Comparison of ENCODE assay signal across 20 cellular contexts in genomic region chr9:115614931-115615401, GRCh38.
DNase-seq lines count a peak whose midpoint lies in the region; ATAC-seq and TF ChIP-seq lines count a peak whose summit lies in the region.
"Had no signal": no experiment of that assay in that cellular context is flagged by ENCODE, and none has a peak within 500 bp of the region (broad histone marks: within the 10 kb centered on the region; RNA-seq: fewer than 3 reads in every experiment).

No MANE protein-coding gene starts in this region.

- WGBS in mammary epithelial cell (ENCODE audit: low coverage, missing lambda C conversion rate), result 94% methylated on average over 3 of the region's 3 CpGs
- 52 to 69% methylated on average over 2 to 3 of the region's 3 CpGs for WGBS in gastroesophageal sphincter (ENCODE audit: low coverage in 1 of 2), 2 donors

- H3K4me3 ChIP-seq in PC-9 (peak overlapping the region; percentile 27; the same call in 1 of the 2 replicates), mammary epithelial cell (replicated peaks in 1 of 3; ENCODE audit: insufficient read depth in 1 of 3, low read depth in 2 of 3, low read length in 3 of 3) (no peak overlapping the region), H7 (ENCODE audit: insufficient read depth, low read depth, low read length) (no peak overlapping the region), gastroesophageal sphincter (no peak overlapping the region)
- H3K4me3 ChIP-seq: gastrocnemius medialis, HAP-1, left ventricle myocardium inferior, right atrium auricular region had no signal

- TF ChIP-seq POLR2A in gastroesophageal sphincter (IDR thresholded peaks at IDR 0.05), result no peak

- dilution Hi-C loops in mammary epithelial cell (cut with HindIII; ENCODE audit: low sequenced_read_pairs), result no loop called here

- in situ Hi-C loops in mammary epithelial cell (cut with MboI; ENCODE audit: low sequenced_read_pairs in 2 of 2), result loop anchor here in 1 of 2 donors (10.0 kb wide), 1 partner anchor 60 kb away; no protein-coding TSS in a partner anchor

- CTCF ChIA-PET in PC-9 (lab: Charles Lee), result interaction anchor here (0.7 to 1.4 kb wide), 2 partner anchors 21 to 382 kb away, joined by 4 to 5 read pairs; no protein-coding TSS in a partner anchor
- CTCF ChIA-PET in mammary epithelial cell (lab: Charles Lee; ENCODE audit: low non-redundant PET), result interaction anchor here (0.8 kb wide), 1 partner anchor 21 kb away, joined by 4 read pairs; no protein-coding TSS in a partner anchor

- H2AFZ ChIP-seq in PC-9 (peak overlapping the region; percentile 35; the same call in 1 of the 2 replicates), mammary epithelial cell (ENCODE audit: low read depth, low read length) (peak overlapping the region; percentile 31)

- intact Hi-C loops in PC-9 (cut with micrococcal nuclease; ENCODE audit: unreplicated experiment), result loop anchor here (5.0 kb wide), 1 partner anchor 392 kb away; no protein-coding TSS in a partner anchor
- intact Hi-C loops in mammary epithelial cell (cut with micrococcal nuclease), result no loop called here

- peak; percentile 65 for DNase-seq in Daoy (ENCODE audit: low read depth)
- DNase-seq in PC-9, result no peak
- peak; percentile 44 for DNase-seq in mammary epithelial cell
- peak; percentile 24 for DNase-seq in kidney glomerular epithelial cell (lab: John Stamatoyannopoulos, UW)
- DNase-seq in H7, result no peak
- no peak for DNase-seq in activated gamma-delta T cell (lab: John Stamatoyannopoulos, UW)
- DNase-seq: activated CD4-positive, CD25-positive, alpha-beta regulatory T cell treated with anti-CD3 and anti-CD28 coated beads, Interleukin-2, amount 50 U/mL, for 72 hours; activated effector memory CD4-positive, alpha-beta T cell treated with Interleukin-2 at 50 U/mL for 16 hours; DND-41; endodermal cell; gastrocnemius medialis; left ventricle myocardium inferior; NCI-H1048; NCI-H2081; nucleus accumbens; stimulated activated naive CD8-positive, alpha-beta T cell treated with anti-CD3 and anti-CD28 coated beads, Interleukin-15, Interleukin-2, amounts not matched to agents 100 U/mL and 50 U/mL, for 24 hours had no signal

- H3F3A ChIP-seq in PC-9 (ENCODE audit: insufficient read depth, low read depth), result peaks cover 33% of the 10 kb centered on the region

- H3K9me2 ChIP-seq in PC-9 (ENCODE audit: insufficient read depth), result no peaks in the 10 kb centered on the region

- H3K9ac ChIP-seq in mammary epithelial cell (ENCODE audit: insufficient read depth, low read length), result peak overlapping the region; percentile 38

- no peaks in the 10 kb centered on the region for H3K79me2 ChIP-seq in PC-9 (ENCODE audit: low read depth)
- no peaks in the 10 kb centered on the region for H3K79me2 ChIP-seq in mammary epithelial cell (ENCODE audit: insufficient read depth, low read length)

- H3K4me1 ChIP-seq in PC-9 (replicated peaks; ENCODE audit: insufficient read depth) (peaks cover 39% of the 10 kb centered on the region), mammary epithelial cell (ENCODE audit: insufficient read depth, low read length) (peaks cover 30% of the 10 kb centered on the region), gastroesophageal sphincter (no peaks in the 10 kb centered on the region)
- H3K4me1 ChIP-seq: gastrocnemius medialis, HAP-1, left ventricle myocardium inferior, right atrium auricular region had no signal

- TF ChIP-seq EP300 in gastroesophageal sphincter (IDR thresholded peaks at IDR 0.05), result no peak

- H3K36me3 ChIP-seq in PC-9 (ENCODE audit: low read depth) (no peaks in the 10 kb centered on the region), mammary epithelial cell (ENCODE audit: insufficient read depth, low read length) (no peaks in the 10 kb centered on the region), H7 (replicated peaks; ENCODE audit: control insufficient read depth, insufficient read depth, low read length) (no peaks in the 10 kb centered on the region), gastroesophageal sphincter (no peaks in the 10 kb centered on the region)
- H3K36me3 ChIP-seq: gastrocnemius medialis, HAP-1, left ventricle myocardium inferior, right atrium auricular region had no signal

- H3K4me2 ChIP-seq in PC-9 (peak overlapping the region; percentile 73), mammary epithelial cell (ENCODE audit: insufficient read depth, low read depth, low read length) (peak overlapping the region; percentile 54)

- POLR2A ChIA-PET in PC-9 (lab: Charles Lee; ENCODE audit: unreplicated experiment), result interaction anchor here (1.8 kb wide), 1 partner anchor 58 kb away, joined by 19 read pairs; no protein-coding TSS in a partner anchor

- no peak for ATAC-seq in HG02571 (IDR thresholded peaks at IDR 0.05; ENCODE audit: unreplicated experiment)
- no peak for ATAC-seq in gastroesophageal sphincter
- ATAC-seq: gastrocnemius medialis; stimulated activated naive CD8-positive, alpha-beta T cell treated with anti-CD3 and anti-CD28 coated beads, Interleukin-15, Interleukin-2, amounts not matched to agents 100 U/mL and 50 U/mL, for 24 hours had no signal

- BruUV-seq in PC-9 (replicated peaks; lab: Mats Ljungman, UMichigan), result no TSS peak
- no TSS peak for BruUV-seq in mammary epithelial cell (replicated peaks; lab: Mats Ljungman, UMichigan)

- H4K20me1 ChIP-seq in PC-9 (ENCODE audit: insufficient read depth) (no peaks in the 10 kb centered on the region), mammary epithelial cell (ENCODE audit: insufficient read depth, low read length) (no peaks in the 10 kb centered on the region)

- H3K9me3 ChIP-seq in PC-9 (ENCODE audit: insufficient read depth, low read depth) (0 out of 2 replicates have a peak, but pooled peaks cover 7% of the 10 kb centered on the region), mammary epithelial cell (replicated peaks; ENCODE audit: insufficient read depth, low read length) (no peaks in the 10 kb centered on the region), gastroesophageal sphincter (peaks cover 0 to 9% (median 0%) of the 10 kb centered on the region in 3 donors)
- H3K9me3 ChIP-seq: gastrocnemius medialis, HAP-1, left ventricle myocardium inferior, right atrium auricular region had no signal

- H3K27me3 ChIP-seq in PC-9 (ENCODE audit: insufficient read depth, low read depth), result no peaks in the 10 kb centered on the region
- no peaks in the 10 kb centered on the region for H3K27me3 ChIP-seq in mammary epithelial cell (ENCODE audit: insufficient read depth, low read length)
- H3K27me3 ChIP-seq in H7 (ENCODE audit: control insufficient read depth, insufficient read depth, low read length), result no peaks in the 10 kb centered on the region
- H3K27me3 ChIP-seq in gastroesophageal sphincter, result peaks cover 8% of the 10 kb centered on the region
- H3K27me3 ChIP-seq: gastrocnemius medialis, right atrium auricular region had no signal

- TF ChIP-seq CTCF in PC-9 (conservative IDR thresholded peaks at IDR 0.05), result no peak
- TF ChIP-seq CTCF in mammary epithelial cell (conservative IDR thresholded peaks at IDR 0.05 in 1 of 2, IDR thresholded peaks at IDR 0.05 in 1 of 2; ENCODE audit: extremely low read depth in 1 of 2, insufficient read depth in 1 of 2, low read depth in 1 of 2, low read length in 2 of 2), result no peak
- no peak for TF ChIP-seq CTCF in gastroesophageal sphincter (IDR thresholded peaks at IDR 0.05)

- H3K27ac ChIP-seq in PC-9 (peak overlapping the region; percentile 98), mammary epithelial cell (ENCODE audit: insufficient read depth, low read depth, low read length) (peak overlapping the region; percentile 98), gastroesophageal sphincter (no peak overlapping the region)
- H3K27ac ChIP-seq: gastrocnemius medialis, left ventricle myocardium inferior, right atrium auricular region had no signal

Comparison
In these comparisons a context has a peak if more than half of its experiments do, and no peak if none do; other contexts are left out.
1. DNase-seq: peak in Daoy (single experiment), mammary epithelial cell (single experiment) and kidney glomerular epithelial cell (single experiment); none in PC-9 (0 of 2), H7 (single experiment) and activated gamma-delta T cell (single experiment).
2. H3K27ac ChIP-seq: peak in PC-9 (single experiment) and mammary epithelial cell (single experiment); none in gastroesophageal sphincter (0 of 4).